Comparison of ENCODE assay signal across 1 cellular context in genomic region chr2:240136671-240137292, GRCh38.
TF ChIP-seq lines count a peak whose summit lies in the region.

No MANE protein-coding gene starts in this region.

TF ChIP-seq in H1, 55 proteins besides CTCF, POLR2A, EP300 and RAD21:
- no peak for TF ChIP-seq ATF3 (IDR thresholded peaks at IDR 0.05; ENCODE audit: insufficient read depth, low read depth, low read length)
- TF ChIP-seq YY1 (IDR thresholded peaks at IDR 0.05; ENCODE audit: low read depth, low read length): no peak
- peak; percentile 12 for TF ChIP-seq KDM4A (IDR thresholded peaks at IDR 0.05; ENCODE audit: low read depth, low read length, severe bottlenecking)
- TF ChIP-seq CBX8 (IDR thresholded peaks at IDR 0.05; ENCODE audit: borderline replicate concordance, low read depth, low read length): no peak
- no peak for TF ChIP-seq HDAC6 (IDR thresholded peaks at IDR 0.05; ENCODE audit: low read depth, low read length)
- TF ChIP-seq MAX (IDR thresholded peaks at IDR 0.05): peak; percentile 31; the same call in 1 of the 2 replicates
- no peak for TF ChIP-seq JUND (IDR thresholded peaks at IDR 0.05; ENCODE audit: low read length)
TF ChIP-seq in H1: peak in this region for 2.
